In the genomic region with DNA sequence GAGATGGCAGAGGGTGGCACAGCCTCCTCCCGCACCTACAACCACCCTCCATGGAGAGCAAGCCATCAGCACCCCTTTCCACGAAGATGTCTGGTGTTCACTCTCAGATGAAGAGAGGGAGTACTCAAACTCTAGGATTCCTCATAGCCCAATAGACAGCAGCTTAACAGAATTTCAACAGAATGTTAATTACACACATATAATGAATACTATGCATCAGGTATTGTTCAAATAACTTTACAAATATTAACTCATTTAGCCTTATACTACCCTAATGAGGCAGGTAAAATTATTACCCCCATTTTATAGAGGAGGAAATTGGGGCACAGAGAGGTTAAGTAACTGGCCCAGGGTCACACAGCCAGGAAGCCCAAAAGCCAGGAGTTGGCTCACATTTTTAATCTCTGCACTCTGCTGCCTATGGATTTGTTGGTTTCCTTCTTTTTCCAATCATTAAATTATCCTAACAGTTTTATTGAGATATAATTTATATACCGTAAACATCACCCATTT, we compare ENCODE assay signal across 16 cellular contexts. TPM values are rescaled to one million over a fixed set of nuclear protein-coding genes. Genes with fewer than 3 reads are reported as not detected.
A peak's percentile ranks its signal among the peaks of the same experiment; 100 is the strongest.
DNase-seq lines count a peak whose midpoint lies in the region; ATAC-seq, FAIRE-seq and TF ChIP-seq lines count a peak whose summit lies in the region.
"Had no signal": no experiment of that assay in that cellular context is flagged by ENCODE, and none has a peak within 500 bp of the region (broad histone marks: within the 10 kb centered on the region; RNA-seq: fewer than 3 reads in every experiment).

No MANE protein-coding gene starts in this region.

- ATAC-seq in lung (ENCODE audit: insufficient read depth, low FRiP score) = no peak
- no peak for ATAC-seq in GM18909 (IDR thresholded peaks at IDR 0.05; ENCODE audit: poor library complexity, unreplicated experiment)

- POLR2A ChIA-PET in AG04450 (lab: Yijun Ruan, JAX) = interaction anchor here (1.0 to 1.1 kb wide), 2 partner anchors 165 to 168 kb away, joined by 4 to 8 read pairs; a partner anchor contains a TSS

- FAIRE-seq in small intestine (lab: Jason Lieb, UNC) = no peak

- no peak overlapping the region for H3K4me3 ChIP-seq in AG04450 (ENCODE audit: low read depth, low read length)
- H3K4me3 ChIP-seq in coronary artery = peak overlapping the region; percentile 22
- H3K4me3 ChIP-seq in lung = no peak overlapping the region
- no peak overlapping the region for H3K4me3 ChIP-seq in small intestine (ENCODE audit: low read depth in 1 of 2, low read length in 2 of 2)
- H3K4me3 ChIP-seq: GM23248 had no signal

- H3K36me3 ChIP-seq in lung (ENCODE audit: control insufficient read depth in 2 of 2, insufficient read depth in 2 of 2, low read length in 2 of 2) = no peaks in the 10 kb centered on the region
- H3K36me3 ChIP-seq in small intestine (ENCODE audit: control insufficient read depth in 2 of 2, insufficient read depth in 2 of 2, low read length in 2 of 2) = no peaks in the 10 kb centered on the region

- CTCF ChIA-PET in AG04450 (lab: Charles Lee) = interaction anchor here (1.0 to 1.6 kb wide), 3 partner anchors 11 to 24 kb away, joined by 4 read pairs; no protein-coding TSS in a partner anchor

- TF ChIP-seq CTCF in AG04450 (IDR thresholded peaks at IDR 0.05; ENCODE audit: low read depth, low read length) (no peak), coronary artery (IDR thresholded peaks at IDR 0.05) (no peak), lung (IDR thresholded peaks at IDR 0.05; ENCODE audit: control extremely low read depth, extremely low read depth) (no peak)

- peak overlapping the region; percentile 43 for H3K27ac ChIP-seq in AG04450 (ENCODE audit: low read depth, low read length)
- H3K27ac ChIP-seq in coronary artery = peak overlapping the region; percentile 74 to 88
- peak overlapping the region; percentile 63 to 97 for H3K27ac ChIP-seq in lung (ENCODE audit: low read depth in 1 of 2, low read length in 1 of 2)
- H3K27ac ChIP-seq in small intestine (ENCODE audit: low read depth in 1 of 2, low read length in 1 of 2) = peak overlapping the region; percentile 14 to 89
- H3K27ac ChIP-seq: GM23248, VCaP had no signal

- 87 to 88% methylated on average over 3 of the region's 3 CpGs for WGBS in lung, 2 donors
- WGBS in small intestine, 3 donors = 85 to 97% (median 87%) methylated on average over 3 of the region's 3 CpGs

- peaks cover 39 to 45% of the 10 kb centered on the region in 2 donors for H3K4me1 ChIP-seq in lung (ENCODE audit: control insufficient read depth in 2 of 2, insufficient read depth in 2 of 2, low read length in 2 of 2)
- no peaks in the 10 kb centered on the region for H3K4me1 ChIP-seq in small intestine (ENCODE audit: control insufficient read depth in 2 of 2, insufficient read depth in 1 of 2, low read depth in 1 of 2, low read length in 1 of 2)

- H3K9me3 ChIP-seq in AG04450 (ENCODE audit: control insufficient read depth, insufficient read depth, low read length) (no peaks in the 10 kb centered on the region; the same call in 1 of the 2 replicates), lung (ENCODE audit: control insufficient read depth in 2 of 2, insufficient read depth in 1 of 2, low read length in 1 of 2) (no peaks in the 10 kb centered on the region), small intestine (ENCODE audit: control insufficient read depth, low read depth) (no peaks in the 10 kb centered on the region)
- H3K9me3 ChIP-seq: SK-N-SH had no signal

- H3K27me3 ChIP-seq in AG04450 (ENCODE audit: control insufficient read depth, insufficient read depth, low read length) (no peaks in the 10 kb centered on the region), lung (ENCODE audit: control insufficient read depth, insufficient read depth) (no peaks in the 10 kb centered on the region), small intestine (ENCODE audit: control insufficient read depth in 2 of 2, insufficient read depth in 2 of 2, low read length in 2 of 2) (no peaks in the 10 kb centered on the region)

- DNase-seq in AG04450 (ENCODE audit: low read depth, low spot score) (no peak), coronary artery (ENCODE audit: low spot score) (no peak), lung (ENCODE audit: low spot score) (no peak), small intestine (no peak), NCI-H2029 treated with DMSO at 0.1 percent for 48 hours (lab: John Stamatoyannopoulos, UW) (no peak), ureter (ENCODE audit: low spot score) (no peak), NCI-H2196 treated with DMSO at 0.1 percent for 48 hours (lab: John Stamatoyannopoulos, UW; ENCODE audit: unreplicated experiment) (no peak)
- DNase-seq: activated naive CD4-positive, alpha-beta T cell treated with anti-CD3 and anti-CD28 coated beads for 36 hours; cerebellar nuclear complex; GM23248; NCI-H1105; NCI-H345; SK-N-SH; stimulated activated CD4-positive, alpha-beta T cell treated with anti-CD3 and anti-CD28 coated beads, Interleukin-2, amount 100 ng/mL, for 48 hours had no signal

RNA-seq across cellular contexts. Expression of a gene that starts 39.0 kb away (rescaled TPM):
- polyA plus RNA-seq in AG04450 (2011; rRNA removed) = 14.2 and 16.1 TPM in 2 replicates
- 17.9 and 19.2 TPM in 2 replicates for polyA minus RNA-seq in AG04450 (2011; rRNA and poly(A)+ RNA removed)
- 10 to 100 TPM; 25.4 to 38.1 TPM for total RNA-seq in lung
- polyA plus RNA-seq in lung = 10 to 100 TPM; 28.8 to 41.4 TPM
- 10 to 100 TPM; 18.5 to 23.5 (median 23.2) TPM for polyA plus RNA-seq in small intestine
- total RNA-seq in ureter = 37.9 TPM

RNA-seq across cellular contexts. Expression of a gene that starts 55.0 kb away (rescaled TPM):
- polyA plus RNA-seq in AG04450 (2011; rRNA removed) = 0.01 TPM in 2 replicates
- 0.05 TPM in 1 of 2 replicates, not detected in the other for polyA minus RNA-seq in AG04450 (2011; rRNA and poly(A)+ RNA removed)
- total RNA-seq in lung = under 1 TPM; 0.37 to 0.54 TPM
- polyA plus RNA-seq in lung = under 1 TPM; 0.10 to 0.26 TPM
- polyA plus RNA-seq in small intestine = under 1 TPM in 1 of 3 donors, not detected in 2; 0.16 TPM
- 11.0 TPM for total RNA-seq in ureter
- total RNA-seq: activated naive CD4-positive, alpha-beta T cell treated with anti-CD3 and anti-CD28 coated beads for 36 hours; GM23248 had no signal
